8 cellular contexts compared by ENCODE assay signal in genomic region chr2:219387284-219388126, GRCh38. TPM values are rescaled to one million over a fixed set of nuclear protein-coding genes. Genes with fewer than 3 reads are reported as not detected.
DNase-seq lines count a peak whose midpoint lies in the region; ATAC-seq and TF ChIP-seq lines count a peak whose summit lies in the region.

Gene DNPEP (minus strand): TSS chr2:219387912. CDS start chr2:219387794, 118 bp downstream.

- peaks cover 6% of the 10 kb centered on the region for H3K36me3 Mint-ChIP-seq in neural crest cell (ENCODE audit: low read depth)

- peak within 1 kb of the TSS; percentile 36; the same call in 1 of the 3 replicates for H2BK15ac ChIP-seq in IMR-90 (ENCODE audit: low read depth, low read length)

- TF ChIP-seq CTCF in IMR-90 (conservative IDR thresholded peaks at IDR 0.05; ENCODE audit: low read depth, low read length) (no peak), neural crest cell (conservative IDR thresholded peaks at IDR 0.05) (no peak)

- H4K5ac ChIP-seq in IMR-90 (ENCODE audit: low read depth, low read length): peak within 1 kb of the TSS; percentile 84

- H3K36me3 ChIP-seq in IMR-90 (ENCODE audit: control insufficient read depth, insufficient read depth, low read length): peaks cover 33% of the 10 kb centered on the region
- H3K36me3 ChIP-seq in stomach smooth muscle (ENCODE audit: control insufficient read depth in 2 of 2, insufficient read depth in 2 of 2, low read length in 2 of 2): peaks cover 24 to 31% of the 10 kb centered on the region in 2 donors

- peak within 1 kb of the TSS; percentile 88 for H4K91ac ChIP-seq in IMR-90 (ENCODE audit: insufficient read depth, low read depth, low read length)

- peak within 1 kb of the TSS; percentile 97 for H2AFZ ChIP-seq in IMR-90 (replicated peaks; ENCODE audit: low read length, poor library complexity)

- no peak within 1 kb of the TSS for H2BK20ac ChIP-seq in IMR-90 (ENCODE audit: low read depth, low read length)

- ATAC-seq in GM21576 (IDR thresholded peaks at IDR 0.05; ENCODE audit: unreplicated experiment) (peak; percentile 47), IMR-90 (ENCODE audit: low read depth) (peak; percentile 75)

- peak within 1 kb of the TSS; percentile 59 for H3K23ac ChIP-seq in IMR-90 (ENCODE audit: low read depth, low read length)

- H3K27ac Mint-ChIP-seq in neural crest cell (ENCODE audit: unreplicated experiment): peak within 1 kb of the TSS; percentile 78

- peak within 1 kb of the TSS; percentile 85 for H3K14ac ChIP-seq in IMR-90 (replicated peaks; ENCODE audit: low read depth, low read length)

- CTCF ChIA-PET in IMR-90 (lab: Yijun Ruan, JAX): interaction anchor here (1.0 to 1.7 kb wide), 5 partner anchors 16 to 179 kb away, joined by 3 to 5 read pairs (median 3); no protein-coding TSS in a partner anchor

- peak within 1 kb of the TSS; percentile 63 for H3K4me3 ChIP-seq in IMR-90 (ENCODE audit: insufficient read depth, low read depth, low read length)
- peak within 1 kb of the TSS; percentile 78 to 86 for H3K4me3 ChIP-seq in stomach smooth muscle (ENCODE audit: low read length in 2 of 2)

- intact Hi-C loops in IMR-90 (cut with micrococcal nuclease): loop anchor here (5.0 kb wide), 1 partner anchor 210 kb away; the partner anchor contains the start of genes CNPPD1 and RETREG2

- H3K27me3 ChIP-seq in IMR-90 (ENCODE audit: control insufficient read depth, insufficient read depth, low read length) (no peaks in the 10 kb centered on the region), stomach smooth muscle (ENCODE audit: control insufficient read depth in 1 of 2, insufficient read depth in 2 of 2, low read length in 2 of 2) (no peaks in the 10 kb centered on the region)

- peak within 1 kb of the TSS; percentile 89 for H3K4ac ChIP-seq in IMR-90 (ENCODE audit: low read depth, low read length)

- H3K9ac ChIP-seq in IMR-90 (ENCODE audit: low read depth, low read length) (peak within 1 kb of the TSS; percentile 83), stomach smooth muscle (ENCODE audit: low read length in 2 of 2) (peak within 1 kb of the TSS; percentile 87 to 94)

- H3K9me1 ChIP-seq in IMR-90 (ENCODE audit: insufficient read depth, low read length): peaks cover 14% of the 10 kb centered on the region

- no peak for TF ChIP-seq RAD21 in IMR-90 (IDR thresholded peaks at IDR 0.05; ENCODE audit: low read length)

- peak; percentile 91 for DNase-seq in EH (ENCODE audit: low read depth)
- peak; percentile 89 for DNase-seq in IMR-90
- DNase-seq in activated gamma-delta T cell treated with Interleukin-2 at 50 U/mL for 16 hours: peak; percentile 95
- DNase-seq in fibroblast of the conjunctiva (ENCODE audit: low read depth): peak; percentile 57
- peak; percentile 96 for DNase-seq in neural crest cell (ENCODE audit: low read depth, low spot score)

- BruUV-seq in IMR-90 (replicated peaks; lab: Mats Ljungman, UMichigan): no TSS peak

- H2BK5ac ChIP-seq in IMR-90 (ENCODE audit: low read depth, low read length, poor library complexity, severe bottlenecking): peak within 1 kb of the TSS; percentile 90

- H3K56ac ChIP-seq in IMR-90 (ENCODE audit: extremely low read depth, insufficient read depth, low read length): peak within 1 kb of the TSS; percentile 88

- H3K9me3 ChIP-seq in IMR-90 (ENCODE audit: control insufficient read depth, insufficient read depth, low read length) (no peaks in the 10 kb centered on the region), stomach smooth muscle (ENCODE audit: control insufficient read depth in 2 of 2, low read length in 2 of 2) (no peaks in the 10 kb centered on the region)

- H3K4me3 Mint-ChIP-seq in neural crest cell: peak within 1 kb of the TSS; percentile 95

- peak within 1 kb of the TSS; percentile 59 for H2BK120ac ChIP-seq in IMR-90 (ENCODE audit: low read depth, low read length)

- peaks cover 15 to 22% of the 10 kb centered on the region in 2 experiments for H3K79me1 ChIP-seq in IMR-90 (ENCODE audit: low read depth in 1 of 2, low read length in 2 of 2)

- peak within 1 kb of the TSS; percentile 95 for H2AK9ac ChIP-seq in IMR-90 (replicated peaks; ENCODE audit: low read depth, low read length, poor library complexity)

- peaks cover 14% of the 10 kb centered on the region for H3K4me1 Mint-ChIP-seq in neural crest cell

- in situ Hi-C loops in IMR-90 (cut with MboI; ENCODE audit: low sequenced_read_pairs): no loop called here

- WGBS in IMR-90 (ENCODE audit: extremely low coverage in 2 of 2, insufficient read length in 1 of 2), 2 experiments: 10% methylated on average over 2 of the region's 79 CpGs; no CpG with 5 or more reads in 1 of the 2 experiments

- H3K9me3 Mint-ChIP-seq in neural crest cell: no peaks in the 10 kb centered on the region

- H2AK5ac ChIP-seq in IMR-90 (ENCODE audit: low read depth, low read length): peak within 1 kb of the TSS; percentile 66; the same call in 1 of the 2 replicates

- H4K8ac ChIP-seq in IMR-90 (ENCODE audit: low read depth in 2 of 2, low read length in 2 of 2): peak within 1 kb of the TSS; percentile 91 to 96

- peaks cover 26% of the 10 kb centered on the region for H3K4me1 ChIP-seq in IMR-90 (ENCODE audit: control insufficient read depth, insufficient read depth, low read length)
- H3K4me1 ChIP-seq in stomach smooth muscle (ENCODE audit: control insufficient read depth, insufficient read depth, low read length): peaks cover 35% of the 10 kb centered on the region

- H4K20me1 ChIP-seq in IMR-90 (ENCODE audit: insufficient read depth, low read length): no peaks in the 10 kb centered on the region

- H3K27me3 Mint-ChIP-seq in neural crest cell (ENCODE audit: low read depth): no peaks in the 10 kb centered on the region

- dilution Hi-C loops in IMR-90 (cut with HindIII; ENCODE audit: low sequenced_read_pairs, unreplicated experiment): no loop called here

- POLR2A ChIA-PET in IMR-90 (lab: Charles Lee; ENCODE audit: unreplicated experiment): interaction anchor here (0.5 to 0.9 kb wide), 7 partner anchors 12 to 1245 kb away, joined by 3 to 16 read pairs (median 5); no protein-coding TSS in a partner anchor

- peak within 1 kb of the TSS; percentile 85 for H3K4me2 ChIP-seq in IMR-90 (ENCODE audit: low read depth, low read length)

- H3K18ac ChIP-seq in IMR-90 (ENCODE audit: low read depth, low read length): peak within 1 kb of the TSS; percentile 64

- peak within 1 kb of the TSS; percentile 91 for H3K27ac ChIP-seq in IMR-90 (ENCODE audit: insufficient read depth, low read length)
- H3K27ac ChIP-seq in stomach smooth muscle (ENCODE audit: low read length): peak within 1 kb of the TSS; percentile 86

- TF ChIP-seq POLR2A in IMR-90 (IDR thresholded peaks at IDR 0.05; ENCODE audit: low read depth, low read length) (peak; percentile 57; the same call in 1 of the 2 replicates), Raji (IDR thresholded peaks at IDR 0.05; ENCODE audit: insufficient read depth, low read depth, low read length) (peak; percentile 60; the same call in 1 of the 2 replicates)

TF ChIP-seq in IMR-90, 13 proteins besides CTCF, POLR2A, EP300 and RAD21:
- no peak for TF ChIP-seq NFE2L2 (IDR thresholded peaks at IDR 0.05; ENCODE audit: low read depth, low read length)
- peak; percentile 57 for TF ChIP-seq BHLHE40 (IDR thresholded peaks at IDR 0.05; ENCODE audit: low read depth, low read length)
- no peak for TF ChIP-seq MAZ (IDR thresholded peaks at IDR 0.05; ENCODE audit: borderline replicate concordance, low read depth, low read length)
- TF ChIP-seq RCOR1 (IDR thresholded peaks at IDR 0.05; ENCODE audit: insufficient replicate concordance, low read length): no peak
- no peak for TF ChIP-seq CHD1 (IDR thresholded peaks at IDR 0.05; ENCODE audit: low read depth, low read length)
- TF ChIP-seq MAFK (IDR thresholded peaks at IDR 0.05; ENCODE audit: low read depth, low read length): no peak
- TF ChIP-seq MXI1 (IDR thresholded peaks at IDR 0.05; ENCODE audit: borderline replicate concordance, low read depth, low read length): peak; percentile 69; the same call in 1 of the 2 replicates
- no peak for TF ChIP-seq SMC3 (IDR thresholded peaks at IDR 0.05; ENCODE audit: low read depth, low read length)
- TF ChIP-seq CEBPB (IDR thresholded peaks at IDR 0.05; ENCODE audit: low read depth, low read length): no peak
- TF ChIP-seq, protein P1, sequence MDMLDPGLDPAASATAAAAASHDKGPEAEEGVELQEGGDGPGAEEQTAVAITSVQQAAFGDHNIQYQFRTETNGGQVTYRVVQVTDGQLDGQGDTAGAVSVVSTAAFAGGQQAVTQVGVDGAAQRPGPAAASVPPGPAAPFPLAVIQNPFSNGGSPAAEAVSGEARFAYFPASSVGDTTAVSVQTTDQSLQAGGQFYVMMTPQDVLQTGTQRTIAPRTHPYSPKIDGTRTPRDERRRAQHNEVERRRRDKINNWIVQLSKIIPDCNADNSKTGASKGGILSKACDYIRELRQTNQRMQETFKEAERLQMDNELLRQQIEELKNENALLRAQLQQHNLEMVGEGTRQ (IDR thresholded peaks at IDR 0.05; ENCODE audit: low read depth, low read length): peak; percentile 74
TF ChIP-seq in IMR-90: peak in this region for 3.

RNA-seq across cellular contexts. Expression of gene DNPEP, which starts in this region (rescaled TPM):
- total RNA-seq in IMR-90 (2012; rRNA removed) (74.7 and 89.4 TPM in 2 replicates), neural crest cell (36.9 and 39.5 TPM in 2 replicates)
- 74.2 and 75.1 TPM in 2 replicates for polyA plus RNA-seq in IMR-90 (2012; rRNA removed)
- polyA plus RNA-seq in IMR-90 (2012; cell fraction: cytosol; rRNA removed): 40.9 and 81.3 TPM in 2 replicates
- 134 and 230 TPM in 2 replicates for polyA plus RNA-seq in IMR-90 (2012; cell fraction: nucleus; rRNA removed; ENCODE audit: low replicate concordance)

Comparison
In these comparisons a context has a peak if more than half of its experiments do, and no peak if none do; other contexts are left out.
1. Peak in every context shown above with its lines: DNase-seq, ATAC-seq, H3K4me3 ChIP-seq and H3K27ac ChIP-seq.